ENCODE assay signal across 1 cellular context in the genomic region with DNA sequence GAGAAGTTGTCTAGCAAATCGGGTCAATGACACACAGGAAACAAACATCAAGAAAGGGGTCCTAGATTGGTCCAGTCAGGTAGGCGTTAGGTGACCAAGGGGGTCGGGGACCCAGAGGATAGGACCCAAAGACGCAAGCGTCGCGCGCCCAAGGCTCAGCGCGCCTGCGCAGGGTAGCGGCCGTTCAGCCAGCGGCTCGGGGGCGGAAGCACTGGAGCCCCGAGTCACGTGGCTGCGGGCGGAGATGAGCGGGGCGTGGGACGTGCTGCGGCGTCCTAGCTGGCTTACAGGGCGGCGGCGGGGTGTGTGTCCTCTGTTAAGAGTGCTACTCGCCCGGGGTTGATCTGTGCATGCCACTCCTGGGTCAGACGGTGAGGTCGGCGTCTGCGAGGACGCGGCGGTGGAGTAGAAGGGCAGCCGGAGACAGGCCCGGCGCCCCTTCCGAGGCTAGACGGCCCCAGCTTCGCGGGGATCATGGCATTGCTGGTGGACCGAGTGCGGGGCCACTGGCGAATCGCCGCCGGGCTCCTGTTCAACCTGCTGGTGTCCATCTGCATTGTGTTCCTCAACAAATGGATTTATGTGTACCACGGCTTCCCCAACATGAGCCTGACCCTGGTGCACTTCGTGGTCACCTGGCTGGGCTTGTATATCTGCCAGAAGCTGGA.
TF ChIP-seq lines count a peak whose summit lies in the region.

A gene (plus strand): TSS at position 273 of the 668 bp plus-strand sequence. CDS start 202 bp downstream, at position 475.

TF ChIP-seq in HEK293, 187 proteins besides CTCF, POLR2A, EP300 and RAD21 (continued from another document and continues in another):
- TF ChIP-seq ZNF341 (tag by site-specific recombination; IDR thresholded peaks at IDR 0.05; ENCODE audit: low read depth) (peak; percentile 85), KLF8 (tag by site-specific recombination; IDR thresholded peaks at IDR 0.05) (peak; percentile 93), ZNF610 (tag by site-specific recombination; IDR thresholded peaks at IDR 0.05; ENCODE audit: borderline replicate concordance) (0 out of 2 replicates have a peak, but pooled peaks have one; percentile 26), KLF16 (tag by site-specific recombination; IDR thresholded peaks at IDR 0.05) (peak; percentile 59; the same call in 1 of the 2 replicates), KLF9 (tag by site-specific recombination; IDR thresholded peaks at IDR 0.05; ENCODE audit: low read depth) (peak; percentile 67; the same call in 1 of the 2 replicates), ZBTB1 (tag by site-specific recombination; IDR thresholded peaks at IDR 0.05) (peak; percentile 26; the same call in 1 of the 2 replicates), ZNF768 (tag by site-specific recombination; IDR thresholded peaks at IDR 0.05) (no peak), ZBTB17 (tag by site-specific recombination; IDR thresholded peaks at IDR 0.05) (peak; percentile 54), ZBTB8A (tag by site-specific recombination; IDR thresholded peaks at IDR 0.05) (peak; percentile 84), ZFP37 (tag by site-specific recombination; IDR thresholded peaks at IDR 0.05) (0 out of 2 replicates have a peak, but pooled peaks have one; percentile 41), GLIS2 (tag by site-specific recombination; IDR thresholded peaks at IDR 0.05) (peak; percentile 85), ZXDB (tag by site-specific recombination; IDR thresholded peaks at IDR 0.05) (peak; percentile 84), SP3 (tag by site-specific recombination; IDR thresholded peaks at IDR 0.05) (peak; percentile 83), ZNF138 (tag by site-specific recombination; IDR thresholded peaks at IDR 0.05; ENCODE audit: borderline replicate concordance) (no peak), ZNF292 (tag by site-specific recombination; IDR thresholded peaks at IDR 0.05; ENCODE audit: borderline replicate concordance, low read depth) (no peak), ZBTB48 (tag by site-specific recombination; IDR thresholded peaks at IDR 0.05) (peak; percentile 28; the same call in 1 of the 2 replicates), GLIS1 (tag by site-specific recombination; IDR thresholded peaks at IDR 0.05) (peak; percentile 40; the same call in 1 of the 2 replicates), ZFHX2 (tag by site-specific recombination; conservative IDR thresholded peaks at IDR 0.05) (peak; percentile 94), ZNF121 (tag by site-specific recombination; IDR thresholded peaks at IDR 0.05) (no peak), ZNF423 (tag by site-specific recombination; IDR thresholded peaks at IDR 0.05) (no peak), SALL2 (tag by site-specific recombination; IDR thresholded peaks at IDR 0.05; ENCODE audit: borderline replicate concordance) (no peak), ZIC2 (tag by site-specific recombination; IDR thresholded peaks at IDR 0.05) (no peak), ZNF76 (tag by site-specific recombination; IDR thresholded peaks at IDR 0.05; ENCODE audit: borderline replicate concordance, low read depth) (peak; percentile 67; the same call in 1 of the 2 replicates), YY1 (tag by site-specific recombination; IDR thresholded peaks at IDR 0.05) (peak; percentile 41; the same call in 1 of the 2 replicates), WT1 (tag by site-specific recombination; IDR thresholded peaks at IDR 0.05) (no peak), ZNF24 (tag by site-specific recombination; IDR thresholded peaks at IDR 0.05) (0 out of 2 replicates have a peak, but pooled peaks have one; percentile 23), ZNF501 (tag by site-specific recombination; IDR thresholded peaks at IDR 0.05) (peak; percentile 84), ZNF223 (tag by site-specific recombination; IDR thresholded peaks at IDR 0.05) (no peak), TCF7L2 (IDR thresholded peaks at IDR 0.05; ENCODE audit: borderline replicate concordance, low read depth, low read length) (no peak), ZNF169 (tag by site-specific recombination; IDR thresholded peaks at IDR 0.05) (no peak)
- TF ChIP-seq, protein P1, sequence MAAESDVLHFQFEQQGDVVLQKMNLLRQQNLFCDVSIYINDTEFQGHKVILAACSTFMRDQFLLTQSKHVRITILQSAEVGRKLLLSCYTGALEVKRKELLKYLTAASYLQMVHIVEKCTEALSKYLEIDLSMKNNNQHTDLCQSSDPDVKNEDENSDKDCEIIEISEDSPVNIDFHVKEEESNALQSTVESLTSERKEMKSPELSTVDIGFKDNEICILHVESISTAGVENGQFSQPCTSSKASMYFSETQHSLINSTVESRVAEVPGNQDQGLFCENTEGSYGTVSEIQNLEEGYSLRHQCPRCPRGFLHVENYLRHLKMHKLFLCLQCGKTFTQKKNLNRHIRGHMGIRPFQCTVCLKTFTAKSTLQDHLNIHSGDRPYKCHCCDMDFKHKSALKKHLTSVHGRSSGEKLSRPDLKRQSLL (tag by site-specific recombination; IDR thresholded peaks at IDR 0.05), result no peak
- TF ChIP-seq, protein P2, sequence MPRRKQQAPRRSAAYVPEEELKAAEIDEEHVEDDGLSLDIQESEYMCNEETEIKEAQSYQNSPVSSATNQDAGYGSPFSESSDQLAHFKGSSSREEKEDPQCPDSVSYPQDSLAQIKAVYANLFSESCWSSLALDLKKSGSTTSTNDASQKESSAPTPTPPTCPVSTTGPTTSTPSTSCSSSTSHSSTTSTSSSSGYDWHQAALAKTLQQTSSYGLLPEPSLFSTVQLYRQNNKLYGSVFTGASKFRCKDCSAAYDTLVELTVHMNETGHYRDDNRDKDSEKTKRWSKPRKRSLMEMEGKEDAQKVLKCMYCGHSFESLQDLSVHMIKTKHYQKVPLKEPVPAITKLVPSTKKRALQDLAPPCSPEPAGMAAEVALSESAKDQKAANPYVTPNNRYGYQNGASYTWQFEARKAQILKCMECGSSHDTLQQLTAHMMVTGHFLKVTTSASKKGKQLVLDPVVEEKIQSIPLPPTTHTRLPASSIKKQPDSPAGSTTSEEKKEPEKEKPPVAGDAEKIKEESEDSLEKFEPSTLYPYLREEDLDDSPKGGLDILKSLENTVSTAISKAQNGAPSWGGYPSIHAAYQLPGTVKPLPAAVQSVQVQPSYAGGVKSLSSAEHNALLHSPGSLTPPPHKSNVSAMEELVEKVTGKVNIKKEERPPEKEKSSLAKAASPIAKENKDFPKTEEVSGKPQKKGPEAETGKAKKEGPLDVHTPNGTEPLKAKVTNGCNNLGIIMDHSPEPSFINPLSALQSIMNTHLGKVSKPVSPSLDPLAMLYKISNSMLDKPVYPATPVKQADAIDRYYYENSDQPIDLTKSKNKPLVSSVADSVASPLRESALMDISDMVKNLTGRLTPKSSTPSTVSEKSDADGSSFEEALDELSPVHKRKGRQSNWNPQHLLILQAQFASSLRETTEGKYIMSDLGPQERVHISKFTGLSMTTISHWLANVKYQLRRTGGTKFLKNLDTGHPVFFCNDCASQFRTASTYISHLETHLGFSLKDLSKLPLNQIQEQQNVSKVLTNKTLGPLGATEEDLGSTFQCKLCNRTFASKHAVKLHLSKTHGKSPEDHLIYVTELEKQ (tag by site-specific recombination; IDR thresholded peaks at IDR 0.05; ENCODE audit: borderline replicate concordance), result peak; percentile 21; the same call in 1 of the 2 replicates
- TF ChIP-seq, protein P3, sequence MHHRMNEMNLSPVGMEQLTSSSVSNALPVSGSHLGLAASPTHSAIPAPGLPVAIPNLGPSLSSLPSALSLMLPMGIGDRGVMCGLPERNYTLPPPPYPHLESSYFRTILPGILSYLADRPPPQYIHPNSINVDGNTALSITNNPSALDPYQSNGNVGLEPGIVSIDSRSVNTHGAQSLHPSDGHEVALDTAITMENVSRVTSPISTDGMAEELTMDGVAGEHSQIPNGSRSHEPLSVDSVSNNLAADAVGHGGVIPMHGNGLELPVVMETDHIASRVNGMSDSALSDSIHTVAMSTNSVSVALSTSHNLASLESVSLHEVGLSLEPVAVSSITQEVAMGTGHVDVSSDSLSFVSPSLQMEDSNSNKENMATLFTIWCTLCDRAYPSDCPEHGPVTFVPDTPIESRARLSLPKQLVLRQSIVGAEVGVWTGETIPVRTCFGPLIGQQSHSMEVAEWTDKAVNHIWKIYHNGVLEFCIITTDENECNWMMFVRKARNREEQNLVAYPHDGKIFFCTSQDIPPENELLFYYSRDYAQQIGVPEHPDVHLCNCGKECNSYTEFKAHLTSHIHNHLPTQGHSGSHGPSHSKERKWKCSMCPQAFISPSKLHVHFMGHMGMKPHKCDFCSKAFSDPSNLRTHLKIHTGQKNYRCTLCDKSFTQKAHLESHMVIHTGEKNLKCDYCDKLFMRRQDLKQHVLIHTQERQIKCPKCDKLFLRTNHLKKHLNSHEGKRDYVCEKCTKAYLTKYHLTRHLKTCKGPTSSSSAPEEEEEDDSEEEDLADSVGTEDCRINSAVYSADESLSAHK (tag by site-specific recombination; IDR thresholded peaks at IDR 0.05), result no peak
- TF ChIP-seq, protein P4, sequence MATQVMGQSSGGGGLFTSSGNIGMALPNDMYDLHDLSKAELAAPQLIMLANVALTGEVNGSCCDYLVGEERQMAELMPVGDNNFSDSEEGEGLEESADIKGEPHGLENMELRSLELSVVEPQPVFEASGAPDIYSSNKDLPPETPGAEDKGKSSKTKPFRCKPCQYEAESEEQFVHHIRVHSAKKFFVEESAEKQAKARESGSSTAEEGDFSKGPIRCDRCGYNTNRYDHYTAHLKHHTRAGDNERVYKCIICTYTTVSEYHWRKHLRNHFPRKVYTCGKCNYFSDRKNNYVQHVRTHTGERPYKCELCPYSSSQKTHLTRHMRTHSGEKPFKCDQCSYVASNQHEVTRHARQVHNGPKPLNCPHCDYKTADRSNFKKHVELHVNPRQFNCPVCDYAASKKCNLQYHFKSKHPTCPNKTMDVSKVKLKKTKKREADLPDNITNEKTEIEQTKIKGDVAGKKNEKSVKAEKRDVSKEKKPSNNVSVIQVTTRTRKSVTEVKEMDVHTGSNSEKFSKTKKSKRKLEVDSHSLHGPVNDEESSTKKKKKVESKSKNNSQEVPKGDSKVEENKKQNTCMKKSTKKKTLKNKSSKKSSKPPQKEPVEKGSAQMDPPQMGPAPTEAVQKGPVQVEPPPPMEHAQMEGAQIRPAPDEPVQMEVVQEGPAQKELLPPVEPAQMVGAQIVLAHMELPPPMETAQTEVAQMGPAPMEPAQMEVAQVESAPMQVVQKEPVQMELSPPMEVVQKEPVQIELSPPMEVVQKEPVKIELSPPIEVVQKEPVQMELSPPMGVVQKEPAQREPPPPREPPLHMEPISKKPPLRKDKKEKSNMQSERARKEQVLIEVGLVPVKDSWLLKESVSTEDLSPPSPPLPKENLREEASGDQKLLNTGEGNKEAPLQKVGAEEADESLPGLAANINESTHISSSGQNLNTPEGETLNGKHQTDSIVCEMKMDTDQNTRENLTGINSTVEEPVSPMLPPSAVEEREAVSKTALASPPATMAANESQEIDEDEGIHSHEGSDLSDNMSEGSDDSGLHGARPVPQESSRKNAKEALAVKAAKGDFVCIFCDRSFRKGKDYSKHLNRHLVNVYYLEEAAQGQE (tag by site-specific recombination; IDR thresholded peaks at IDR 0.05), result peak; percentile 14; the same call in 1 of the 2 replicates
- TF ChIP-seq, protein P5, sequence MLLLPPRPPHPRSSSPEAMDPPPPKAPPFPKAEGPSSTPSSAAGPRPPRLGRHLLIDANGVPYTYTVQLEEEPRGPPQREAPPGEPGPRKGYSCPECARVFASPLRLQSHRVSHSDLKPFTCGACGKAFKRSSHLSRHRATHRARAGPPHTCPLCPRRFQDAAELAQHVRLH (tag by site-specific recombination; IDR thresholded peaks at IDR 0.05), result peak; percentile 57; the same call in 1 of the 2 replicates
- TF ChIP-seq, protein P6, sequence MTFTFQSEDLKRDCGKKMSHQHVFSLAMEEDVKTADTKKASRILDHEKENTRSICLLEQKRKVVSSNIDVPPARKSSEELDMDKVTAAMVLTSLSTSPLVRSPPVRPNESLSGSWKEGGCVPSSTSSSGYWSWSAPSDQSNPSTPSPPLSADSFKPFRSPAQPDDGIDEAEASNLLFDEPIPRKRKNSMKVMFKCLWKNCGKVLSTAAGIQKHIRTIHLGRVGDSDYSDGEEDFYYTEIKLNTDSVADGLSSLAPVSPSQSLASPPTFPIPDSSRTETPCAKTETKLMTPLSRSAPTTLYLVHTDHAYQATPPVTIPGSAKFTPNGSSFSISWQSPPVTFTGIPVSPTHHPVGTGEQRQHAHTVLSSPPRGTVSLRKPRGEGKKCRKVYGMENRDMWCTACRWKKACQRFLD (tag by site-specific recombination; IDR thresholded peaks at IDR 0.05), result no peak
- TF ChIP-seq, protein P7, sequence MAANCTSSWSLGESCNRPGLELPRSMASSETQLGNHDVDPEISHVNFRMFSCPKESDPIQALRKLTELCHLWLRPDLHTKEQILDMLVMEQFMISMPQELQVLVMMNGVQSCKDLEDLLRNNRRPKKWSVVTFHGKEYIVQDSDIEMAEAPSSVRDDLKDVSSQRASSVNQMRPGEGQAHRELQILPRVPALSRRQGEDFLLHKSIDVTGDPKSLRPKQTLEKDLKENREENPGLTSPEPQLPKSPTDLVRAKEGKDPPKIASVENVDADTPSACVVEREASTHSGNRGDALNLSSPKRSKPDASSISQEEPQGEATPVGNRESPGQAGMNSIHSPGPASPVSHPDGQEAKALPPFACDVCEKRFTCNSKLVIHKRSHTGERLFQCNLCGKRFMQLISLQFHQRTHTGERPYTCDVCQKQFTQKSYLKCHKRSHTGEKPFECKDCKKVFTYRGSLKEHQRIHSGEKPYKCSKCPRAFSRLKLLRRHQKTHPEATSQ (tag by site-specific recombination; IDR thresholded peaks at IDR 0.05), result 0 out of 2 replicates have a peak, but pooled peaks have one; percentile 39
- TF ChIP-seq, protein P8, sequence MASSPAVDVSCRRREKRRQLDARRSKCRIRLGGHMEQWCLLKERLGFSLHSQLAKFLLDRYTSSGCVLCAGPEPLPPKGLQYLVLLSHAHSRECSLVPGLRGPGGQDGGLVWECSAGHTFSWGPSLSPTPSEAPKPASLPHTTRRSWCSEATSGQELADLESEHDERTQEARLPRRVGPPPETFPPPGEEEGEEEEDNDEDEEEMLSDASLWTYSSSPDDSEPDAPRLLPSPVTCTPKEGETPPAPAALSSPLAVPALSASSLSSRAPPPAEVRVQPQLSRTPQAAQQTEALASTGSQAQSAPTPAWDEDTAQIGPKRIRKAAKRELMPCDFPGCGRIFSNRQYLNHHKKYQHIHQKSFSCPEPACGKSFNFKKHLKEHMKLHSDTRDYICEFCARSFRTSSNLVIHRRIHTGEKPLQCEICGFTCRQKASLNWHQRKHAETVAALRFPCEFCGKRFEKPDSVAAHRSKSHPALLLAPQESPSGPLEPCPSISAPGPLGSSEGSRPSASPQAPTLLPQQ (tag by site-specific recombination; IDR thresholded peaks at IDR 0.05), result no peak; the same call in 1 of the 2 replicates
- TF ChIP-seq, protein P9, sequence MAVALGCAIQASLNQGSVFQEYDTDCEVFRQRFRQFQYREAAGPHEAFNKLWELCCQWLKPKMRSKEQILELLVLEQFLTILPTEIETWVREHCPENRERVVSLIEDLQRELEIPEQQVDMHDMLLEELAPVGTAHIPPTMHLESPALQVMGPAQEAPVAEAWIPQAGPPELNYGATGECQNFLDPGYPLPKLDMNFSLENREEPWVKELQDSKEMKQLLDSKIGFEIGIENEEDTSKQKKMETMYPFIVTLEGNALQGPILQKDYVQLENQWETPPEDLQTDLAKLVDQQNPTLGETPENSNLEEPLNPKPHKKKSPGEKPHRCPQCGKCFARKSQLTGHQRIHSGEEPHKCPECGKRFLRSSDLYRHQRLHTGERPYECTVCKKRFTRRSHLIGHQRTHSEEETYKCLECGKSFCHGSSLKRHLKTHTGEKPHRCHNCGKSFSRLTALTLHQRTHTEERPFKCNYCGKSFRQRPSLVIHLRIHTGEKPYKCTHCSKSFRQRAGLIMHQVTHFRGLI (tag by site-specific recombination; IDR thresholded peaks at IDR 0.05), result no peak
